In genomic region chr6:55998586-55998985, GRCh38 we compare ENCODE assay signal across 23 cellular contexts.
DNase-seq lines count a peak whose midpoint lies in the region; ATAC-seq, FAIRE-seq and TF ChIP-seq lines count a peak whose summit lies in the region.
"Had no signal": no experiment of that assay in that cellular context is flagged by ENCODE, and none has a peak within 500 bp of the region (broad histone marks: within the 10 kb centered on the region; RNA-seq: fewer than 3 reads in every experiment).

No MANE protein-coding gene starts in this region.

- no peaks in the 10 kb centered on the region for H3K9me3 ChIP-seq in hepatocyte (ENCODE audit: low read depth)
- no peaks in the 10 kb centered on the region for H3K9me3 ChIP-seq in transverse colon
- H3K9me3 ChIP-seq: A549, Caco-2 had no signal

- no peaks in the 10 kb centered on the region for H4K20me1 ChIP-seq in hepatocyte (ENCODE audit: insufficient read depth, poor library complexity, severe bottlenecking)
- H4K20me1 ChIP-seq: BLaER1 treated with 17β-estradiol and CSF1 and Interleukin-3, amounts not matched to agents 10 nM and 100 nM had no signal

- CTCF ChIA-PET in activated CD8-positive, alpha-beta T cell treated with anti-CD3 and anti-CD28 coated beads, Interleukin-2, amount 10 ng/mL, durations not matched to agents 7 days and 5 days (lab: Charles Lee), result no interaction called here

- H3K79me2 ChIP-seq in hepatocyte, result no peaks in the 10 kb centered on the region

- no peaks in the 10 kb centered on the region for H3K4me1 Mint-ChIP-seq in activated CD4-positive, alpha-beta T cell treated with anti-CD3 and anti-CD28 coated beads, Interleukin-2, amount 10 ng/mL, durations not matched to agents 24 days and 14 days
- H3K4me1 Mint-ChIP-seq in activated CD8-positive, alpha-beta T cell treated with anti-CD3 and anti-CD28 coated beads, Interleukin-2, amount 10 ng/mL, durations not matched to agents 7 days and 5 days (ENCODE audit: low read depth), result no peaks in the 10 kb centered on the region
- H3K4me1 Mint-ChIP-seq: B cell had no signal

- intact Hi-C loops in activated CD4-positive, alpha-beta T cell treated with anti-CD3 and anti-CD28 coated beads, Interleukin-2, amount 10 ng/mL, durations not matched to agents 24 days and 14 days (cut with micrococcal nuclease), result no loop called here
- intact Hi-C loops in transverse colon (cut with DNase I; ENCODE audit: low total_unique reads), result no loop called here

- FAIRE-seq in bronchial epithelial cell (lab: Jason Lieb, UNC), result peak; percentile 13
- FAIRE-seq: A549, D721Med, GM12878 had no signal

- H3K27ac Mint-ChIP-seq in activated CD4-positive, alpha-beta T cell treated with anti-CD3 and anti-CD28 coated beads, Interleukin-2, amount 10 ng/mL, durations not matched to agents 24 days and 14 days, result no peak overlapping the region
- no peak overlapping the region for H3K27ac Mint-ChIP-seq in activated CD8-positive, alpha-beta T cell treated with anti-CD3 and anti-CD28 coated beads, Interleukin-2, amount 10 ng/mL, durations not matched to agents 7 days and 5 days
- H3K27ac Mint-ChIP-seq: B cell; CD4-positive, alpha-beta T cell; CD8-positive, alpha-beta T cell had no signal

- TF ChIP-seq CTCF in bronchial epithelial cell (IDR thresholded peaks at IDR 0.05; ENCODE audit: insufficient read depth, low read length, severe bottlenecking) (no peak), hepatocyte (IDR thresholded peaks at IDR 0.05; ENCODE audit: poor library complexity) (no peak), transverse colon (IDR thresholded peaks at IDR 0.05) (no peak)

- TF ChIP-seq POLR2A in transverse colon (IDR thresholded peaks at IDR 0.05), result no peak

- no peaks in the 10 kb centered on the region for H3K36me3 ChIP-seq in bronchial epithelial cell (ENCODE audit: control insufficient read depth, insufficient read depth, low read length)
- no peaks in the 10 kb centered on the region for H3K36me3 ChIP-seq in hepatocyte (replicated peaks; ENCODE audit: insufficient read depth, low read depth)
- no peaks in the 10 kb centered on the region for H3K36me3 ChIP-seq in transverse colon

- in situ Hi-C loops in transverse colon (cut with MboI; ENCODE audit: low pct_ligation_motif_present in 1 of 4, low pct_unique_long_range_greater_than_20kb in 1 of 4, low sequenced_read_pairs in 3 of 4), result loop anchor here in 1 of 4 donors (10.0 kb wide), 1 partner anchor 276 kb away; no protein-coding TSS in a partner anchor

- WGBS in hepatocyte (ENCODE audit: low lambda C conversion rate, missing lambda C conversion rate), result 56% methylated on average over 2 of the region's 2 CpGs
- 59 to 75% methylated on average over 2 of the region's 2 CpGs for WGBS in transverse colon (ENCODE audit: low coverage in 1 of 2), 2 donors

- no peak for ATAC-seq in HG02642 (IDR thresholded peaks at IDR 0.05; ENCODE audit: poor library complexity, unreplicated experiment)
- ATAC-seq in activated CD8-positive, alpha-beta T cell treated with anti-CD3 and anti-CD28 coated beads, Interleukin-2, amount 10 ng/mL, durations not matched to agents 7 days and 5 days, result no peak
- ATAC-seq: A549; CD8-positive, alpha-beta T cell; GM12878 had no signal

- no peak for DNase-seq in bronchial epithelial cell (ENCODE audit: low read depth)
- peak; percentile 5 for DNase-seq in fibroblast of gingiva (ENCODE audit: low read depth)
- peak; percentile 5 for DNase-seq in hepatocyte (ENCODE audit: low spot score)
- DNase-seq in activated CD4-positive, alpha-beta T cell treated with anti-CD3 and anti-CD28 coated beads, Interleukin-2, amount 10 ng/mL, durations not matched to agents 24 days and 14 days, result no peak
- no peak for DNase-seq in activated CD8-positive, alpha-beta T cell treated with anti-CD3 and anti-CD28 coated beads, Interleukin-2, amount 10 ng/mL, durations not matched to agents 7 days and 5 days
- no peak for DNase-seq in transverse colon
- DNase-seq: AML-193; Caco-2; Calu3; CD4-positive, alpha-beta T cell; CD8-positive, alpha-beta T cell; DND-41; EL; GDM1 had no signal

- H3K27me3 ChIP-seq in bronchial epithelial cell (ENCODE audit: control insufficient read depth, insufficient read depth, low read length), result peaks cover 2% of the 10 kb centered on the region
- no peaks in the 10 kb centered on the region for H3K27me3 ChIP-seq in hepatocyte
- H3K27me3 ChIP-seq in transverse colon, result no peaks in the 10 kb centered on the region
- H3K27me3 ChIP-seq: BLaER1 treated with 17β-estradiol and CSF1 and Interleukin-3, amounts not matched to agents 10 nM and 100 nM had no signal

- no peaks in the 10 kb centered on the region for H3K4me1 ChIP-seq in hepatocyte (ENCODE audit: insufficient read depth)
- H3K4me1 ChIP-seq in transverse colon, result no peaks in the 10 kb centered on the region
- H3K4me1 ChIP-seq: A549; BLaER1 treated with 17β-estradiol and CSF1 and Interleukin-3, amounts not matched to agents 10 nM and 100 nM; Caco-2 had no signal

- TF ChIP-seq EP300 in Ishikawa (IDR thresholded peaks at IDR 0.05; ENCODE audit: borderline replicate concordance), result no peak
- no peak for TF ChIP-seq EP300 in transverse colon (IDR thresholded peaks at IDR 0.05; ENCODE audit: low read depth)

- POLR2A ChIA-PET in activated CD8-positive, alpha-beta T cell treated with anti-CD3 and anti-CD28 coated beads, Interleukin-2, amount 10 ng/mL, durations not matched to agents 7 days and 5 days (lab: Charles Lee), result no interaction called here

- H3K27me3 Mint-ChIP-seq in activated CD4-positive, alpha-beta T cell treated with anti-CD3 and anti-CD28 coated beads, Interleukin-2, amount 10 ng/mL, durations not matched to agents 24 days and 14 days, result no peaks in the 10 kb centered on the region
- no peaks in the 10 kb centered on the region for H3K27me3 Mint-ChIP-seq in activated CD8-positive, alpha-beta T cell treated with anti-CD3 and anti-CD28 coated beads, Interleukin-2, amount 10 ng/mL, durations not matched to agents 7 days and 5 days (ENCODE audit: low read depth)
- H3K27me3 Mint-ChIP-seq: B cell; CD4-positive, alpha-beta T cell had no signal

- no peaks in the 10 kb centered on the region for H3K9me2 ChIP-seq in hepatocyte (replicated peaks; ENCODE audit: insufficient read depth)

- H2AFZ ChIP-seq in hepatocyte, result no peak overlapping the region

- no peak for TF ChIP-seq RAD21 in Ishikawa (IDR thresholded peaks at IDR 0.05; ENCODE audit: low read depth)

- H3K4me2 ChIP-seq in hepatocyte, result no peak overlapping the region
- H3K4me2 ChIP-seq: A549; BLaER1 treated with 17β-estradiol and CSF1 and Interleukin-3, amounts not matched to agents 10 nM and 100 nM had no signal

- H3K27ac ChIP-seq in hepatocyte (peak overlapping the region; percentile 21), transverse colon (no peak overlapping the region)
- H3K27ac ChIP-seq: 22Rv1; A549; BLaER1 treated with 17β-estradiol and CSF1 and Interleukin-3, amounts not matched to agents 10 nM and 100 nM; C4-2B had no signal

- no peaks in the 10 kb centered on the region for H3K36me3 Mint-ChIP-seq in activated CD4-positive, alpha-beta T cell treated with anti-CD3 and anti-CD28 coated beads, Interleukin-2, amount 10 ng/mL, durations not matched to agents 24 days and 14 days (ENCODE audit: low read depth)
- H3K36me3 Mint-ChIP-seq in activated CD8-positive, alpha-beta T cell treated with anti-CD3 and anti-CD28 coated beads, Interleukin-2, amount 10 ng/mL, durations not matched to agents 7 days and 5 days (ENCODE audit: low read depth), result no peaks in the 10 kb centered on the region
- H3K36me3 Mint-ChIP-seq: CD8-positive, alpha-beta T cell had no signal

- no peak overlapping the region for H3K4me3 Mint-ChIP-seq in activated CD4-positive, alpha-beta T cell treated with anti-CD3 and anti-CD28 coated beads, Interleukin-2, amount 10 ng/mL, durations not matched to agents 24 days and 14 days
- no peak overlapping the region for H3K4me3 Mint-ChIP-seq in activated CD8-positive, alpha-beta T cell treated with anti-CD3 and anti-CD28 coated beads, Interleukin-2, amount 10 ng/mL, durations not matched to agents 7 days and 5 days
- H3K4me3 Mint-ChIP-seq: B cell; CD4-positive, alpha-beta T cell; CD8-positive, alpha-beta T cell had no signal

- H3K4me3 ChIP-seq in bronchial epithelial cell (ENCODE audit: low read depth, low read length) (no peak overlapping the region), hepatocyte (no peak overlapping the region), transverse colon (no peak overlapping the region)
- H3K4me3 ChIP-seq: A549; BLaER1 treated with 17β-estradiol and CSF1 and Interleukin-3, amounts not matched to agents 10 nM and 100 nM; GM12878 had no signal

- H3K9me3 Mint-ChIP-seq in activated CD4-positive, alpha-beta T cell treated with anti-CD3 and anti-CD28 coated beads, Interleukin-2, amount 10 ng/mL, durations not matched to agents 24 days and 14 days, result peaks cover 13% of the 10 kb centered on the region
- peaks cover 22% of the 10 kb centered on the region for H3K9me3 Mint-ChIP-seq in activated CD8-positive, alpha-beta T cell treated with anti-CD3 and anti-CD28 coated beads, Interleukin-2, amount 10 ng/mL, durations not matched to agents 7 days and 5 days (ENCODE audit: insufficient read depth)

TF ChIP-seq in Ishikawa, 13 proteins besides CTCF, POLR2A, EP300 and RAD21 (continues in another document):
- TF ChIP-seq NFIC (IDR thresholded peaks at IDR 0.05), result no peak
- TF ChIP-seq TCF12 (IDR thresholded peaks at IDR 0.05; ENCODE audit: low read depth), result no peak
- no peak for TF ChIP-seq USF1 (IDR thresholded peaks at IDR 0.05)
- TF ChIP-seq TAF1 (IDR thresholded peaks at IDR 0.05; ENCODE audit: low read depth), result no peak

Comparison
In these comparisons a context has a peak if more than half of its experiments do, and no peak if none do; other contexts are left out.
1. DNase-seq: peak in fibroblast of gingiva (single experiment) and hepatocyte (single experiment); none in bronchial epithelial cell (single experiment), activated CD4-positive, alpha-beta T cell treated with anti-CD3 and anti-CD28 coated beads, Interleukin-2, amount 10 ng/mL, durations not matched to agents 24 days and 14 days (single experiment), activated CD8-positive, alpha-beta T cell treated with anti-CD3 and anti-CD28 coated beads, Interleukin-2, amount 10 ng/mL, durations not matched to agents 7 days and 5 days (single experiment) and transverse colon (single experiment).